8 cellular contexts compared by ENCODE assay signal in the genomic region with DNA sequence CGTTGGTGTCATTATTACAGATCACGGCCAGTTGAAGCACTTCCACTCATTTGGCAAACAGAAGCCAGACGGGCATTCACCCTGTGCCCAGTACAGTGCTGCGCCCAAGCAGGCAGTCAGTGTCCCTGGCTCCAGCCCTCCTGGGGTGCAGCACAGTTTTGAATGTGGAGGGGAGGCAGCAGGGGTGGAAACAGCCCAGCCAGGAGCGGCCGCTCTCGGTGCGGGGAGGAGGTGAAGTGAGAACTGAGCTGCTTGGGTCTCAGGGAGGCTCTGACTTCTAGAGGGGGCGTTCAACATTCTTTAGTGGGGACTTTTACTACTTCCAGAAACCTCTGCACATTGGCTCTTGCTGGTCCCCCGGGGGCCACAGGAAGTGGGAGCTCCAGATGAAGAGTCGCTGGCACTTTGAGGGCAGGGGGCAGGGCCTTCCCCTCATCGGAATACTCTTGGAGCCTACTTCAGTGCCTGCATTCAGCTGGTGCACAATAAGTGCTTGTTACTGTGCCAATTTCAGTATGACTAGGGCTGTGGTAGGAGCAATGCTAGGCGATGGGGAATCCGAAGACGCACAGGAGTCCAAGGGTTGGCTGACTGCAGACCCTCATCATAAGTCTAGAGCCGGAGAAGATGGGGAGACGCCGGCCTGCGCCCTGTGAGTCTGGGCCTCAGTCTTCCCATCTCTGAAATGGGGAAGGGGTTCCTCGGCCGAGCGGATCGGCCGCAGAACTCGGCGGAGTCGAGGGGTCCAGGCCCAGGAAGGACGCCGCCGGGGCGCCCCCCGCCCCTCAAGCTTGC. TPM values are rescaled to one million over a fixed set of nuclear protein-coding genes. Genes with fewer than 3 reads are reported as not detected.
DNase-seq lines count a peak whose midpoint lies in the region; ATAC-seq, FAIRE-seq and TF ChIP-seq lines count a peak whose summit lies in the region.

No MANE protein-coding gene starts in this region.

- H3K36me3 Mint-ChIP-seq in activated T-helper 17 cell treated with anti-CD3 and anti-CD28 coated beads, Interleukin-2, amount 50 U/mL, for 72 hours (ENCODE audit: low read depth): peaks cover 12% of the 10 kb centered on the region

- no peaks in the 10 kb centered on the region for H3K9me3 Mint-ChIP-seq in activated T-helper 17 cell treated with anti-CD3 and anti-CD28 coated beads, Interleukin-2, amount 50 U/mL, for 72 hours

- DNase-seq in Right ventricle myocardium inferior (ENCODE audit: missing footprints) (peak; percentile 55), left cardiac atrium (no peak), keratinocyte (ENCODE audit: low read depth, low spot score) (no peak), head of caudate nucleus (no peak), amygdala (lab: John Stamatoyannopoulos, UW) (no peak)
- DNase-seq in activated CD8-positive, alpha-beta memory T cell treated with anti-CD3 and anti-CD28 coated beads, Interleukin-2, amount 50 U/mL, for 48 hours: no peak

- H3K79me2 ChIP-seq in keratinocyte (ENCODE audit: control insufficient read depth, insufficient read depth, low read length): peaks cover 35% of the 10 kb centered on the region

- no peaks in the 10 kb centered on the region for H3K27me3 Mint-ChIP-seq in activated T-helper 17 cell treated with anti-CD3 and anti-CD28 coated beads, Interleukin-2, amount 50 U/mL, for 72 hours

- no peak overlapping the region for H2AFZ ChIP-seq in keratinocyte (ENCODE audit: control insufficient read depth, low read length)

- H3K4me3 ChIP-seq in keratinocyte (ENCODE audit: control insufficient read depth in 2 of 3, extremely low read depth in 1 of 3, insufficient read depth in 2 of 3, low read depth in 1 of 3, low read length in 3 of 3) (peak overlapping the region in 1 of 3 experiments; percentile 29), subcutaneous abdominal adipose tissue (ENCODE audit: low read depth in 1 of 5, low read length in 5 of 5) (peak overlapping the region; percentile 52 to 93 (median 62))

- peak overlapping the region; percentile 11 for H3K9ac ChIP-seq in keratinocyte (ENCODE audit: control insufficient read depth, extremely low read depth, insufficient read depth, low read length)
- H3K9ac ChIP-seq in subcutaneous abdominal adipose tissue (ENCODE audit: low read length in 5 of 5): peak overlapping the region in 2 of 5 donors; percentile 1 to 80

- peak overlapping the region; percentile 84 for H3K4me3 Mint-ChIP-seq in activated T-helper 17 cell treated with anti-CD3 and anti-CD28 coated beads, Interleukin-2, amount 50 U/mL, for 72 hours

- no peaks in the 10 kb centered on the region for H3K36me3 ChIP-seq in keratinocyte (ENCODE audit: control insufficient read depth in 2 of 2, extremely low read depth in 1 of 2, insufficient read depth in 2 of 2, low read length in 2 of 2)
- H3K36me3 ChIP-seq in subcutaneous abdominal adipose tissue (ENCODE audit: control insufficient read depth in 5 of 5, insufficient read depth in 5 of 5, low read length in 5 of 5): no peaks in the 10 kb centered on the region

- intact Hi-C loops in Right ventricle myocardium inferior (cut with DNase I) (loop anchor here (5.0 to 10.0 kb wide), 4 partner anchors 35 to 132 kb away; no protein-coding TSS in a partner anchor), left cardiac atrium (cut with DNase I) (no loop called here), head of caudate nucleus (cut with DNase I) (no loop called here)

- no peak overlapping the region for H3K27ac ChIP-seq in keratinocyte (ENCODE audit: control insufficient read depth, insufficient read depth, low read length)
- peak overlapping the region; percentile 30 for H3K27ac ChIP-seq in subcutaneous abdominal adipose tissue (ENCODE audit: low read depth, low read length)

- no peak overlapping the region for H3K4me2 ChIP-seq in keratinocyte (ENCODE audit: control insufficient read depth, extremely low read depth, insufficient read depth, low read depth, low read length)

- H3K4me1 Mint-ChIP-seq in activated T-helper 17 cell treated with anti-CD3 and anti-CD28 coated beads, Interleukin-2, amount 50 U/mL, for 72 hours: peaks cover 26% of the 10 kb centered on the region

- no peaks in the 10 kb centered on the region for H3K9me3 ChIP-seq in keratinocyte (ENCODE audit: control insufficient read depth, low read depth, low read length)
- no peaks in the 10 kb centered on the region for H3K9me3 ChIP-seq in subcutaneous abdominal adipose tissue (ENCODE audit: control insufficient read depth in 5 of 5, low read length in 5 of 5)

- H3K27me3 ChIP-seq in keratinocyte (ENCODE audit: control insufficient read depth, extremely low read depth, insufficient read depth, low read length) (no peaks in the 10 kb centered on the region), subcutaneous abdominal adipose tissue (ENCODE audit: control insufficient read depth in 5 of 5, insufficient read depth in 4 of 5, low read length in 5 of 5) (no peaks in the 10 kb centered on the region)

- peaks cover 8% of the 10 kb centered on the region for H4K20me1 ChIP-seq in keratinocyte (ENCODE audit: control insufficient read depth, extremely low read depth, insufficient read depth, low read length)

- peaks cover 7% of the 10 kb centered on the region for H3K9me1 ChIP-seq in keratinocyte (ENCODE audit: control insufficient read depth, extremely low read depth, insufficient read depth, low read length)

- H3K27ac Mint-ChIP-seq in activated T-helper 17 cell treated with anti-CD3 and anti-CD28 coated beads, Interleukin-2, amount 50 U/mL, for 72 hours: peak overlapping the region; percentile 80

- dilution Hi-C loops in keratinocyte (cut with MboI; ENCODE audit: extremely low pct_ligation_motif_present, low sequenced_read_pairs): no loop called here

- ATAC-seq in Right ventricle myocardium inferior: no peak
- no peak for ATAC-seq in left cardiac atrium
- no peak for ATAC-seq in activated T-helper 17 cell treated with anti-CD3 and anti-CD28 coated beads, Interleukin-2, amount 50 U/mL, for 72 hours (replicated peaks)

- no peak for TF ChIP-seq CTCF in keratinocyte (optimal IDR thresholded peaks at IDR 0.05 in 1 of 3, IDR thresholded peaks at IDR 0.05 in 1 of 3, conservative IDR thresholded peaks at IDR 0.05 in 1 of 3; ENCODE audit: extremely low read depth in 1 of 3, insufficient read depth in 2 of 3, low read length in 3 of 3)

- FAIRE-seq in keratinocyte (lab: Jason Lieb, UNC): no peak

- peaks cover 33% of the 10 kb centered on the region for H3K4me1 ChIP-seq in keratinocyte (ENCODE audit: control insufficient read depth, extremely low read depth, insufficient read depth, low read length)
- H3K4me1 ChIP-seq in subcutaneous abdominal adipose tissue (ENCODE audit: control insufficient read depth in 5 of 5, insufficient read depth in 5 of 5, low read length in 5 of 5): peaks cover 14 to 54% (median 46%) of the 10 kb centered on the region in 5 donors

RNA-seq across cellular contexts. Expression of a gene that starts 0.5 kb away (rescaled TPM):
- total RNA-seq in Right ventricle myocardium inferior: 10.5 TPM
- 10 to 100 TPM; 28.7 to 32.6 TPM for total RNA-seq in left cardiac atrium
- total RNA-seq in activated T-helper 17 cell treated with anti-CD3 and anti-CD28 coated beads, Interleukin-2, amount 50 U/mL, for 72 hours: 1 to 10 TPM; 6.8 to 7.6 TPM
- 43.5 to 62.3 TPM (median 56.4 TPM) in 3 replicates for polyA plus RNA-seq in keratinocyte
- polyA plus RNA-seq in keratinocyte (2011; ENCODE audit: low read depth): 23.6 TPM
- 44.1 and 60.2 TPM in 2 replicates for polyA plus RNA-seq in keratinocyte (2011; cell fraction: cytosol; rRNA removed)
- 39.8 and 44.0 TPM in 2 replicates for polyA plus RNA-seq in keratinocyte (2011; cell fraction: nucleus; rRNA removed)
- polyA plus RNA-seq in keratinocyte (2012; ENCODE audit: low replicate concordance): 12.1 and 37.2 TPM in 2 replicates
- 74.9 to 81.9 TPM (median 80.8 TPM) in 3 replicates for polyA minus RNA-seq in keratinocyte
- 36.8 TPM for polyA minus RNA-seq in keratinocyte (2011; cell fraction: cytosol; rRNA and poly(A)+ RNA removed)
- 15.7 and 27.1 TPM in 2 replicates for polyA minus RNA-seq in keratinocyte (2011; cell fraction: nucleus; rRNA and poly(A)+ RNA removed)
